ENCODE assay signal across 16 cellular contexts in the genomic region with DNA sequence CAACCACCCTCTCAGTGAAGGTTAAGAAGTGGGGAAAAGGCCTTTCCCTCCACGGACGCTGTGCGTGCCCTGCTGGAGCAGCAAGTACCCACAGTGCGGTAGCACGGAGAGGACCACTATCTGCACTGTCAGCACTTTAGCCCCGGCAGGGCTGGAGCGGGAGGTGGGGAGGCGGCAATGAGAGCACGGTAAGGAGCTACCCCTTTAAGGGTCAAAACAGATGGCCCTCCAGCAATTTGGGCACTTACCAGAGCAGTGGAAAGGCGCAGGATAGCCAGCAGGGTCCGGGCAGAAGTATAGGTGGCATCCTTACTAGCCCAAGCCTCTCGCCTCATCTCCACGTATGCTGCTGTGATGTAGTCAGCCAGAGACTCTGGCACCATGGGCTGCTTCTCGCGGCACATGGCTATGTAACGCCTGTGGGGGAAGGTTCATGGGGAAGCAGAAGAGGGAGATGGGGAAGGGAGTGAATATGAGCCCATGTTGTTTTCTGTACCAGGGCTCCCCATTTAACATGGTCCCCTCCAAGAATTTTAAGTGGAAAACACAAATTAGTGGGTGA. TPM values are rescaled to one million over a fixed set of nuclear protein-coding genes. Genes with fewer than 3 reads are reported as not detected.
DNase-seq lines count a peak whose midpoint lies in the region; ATAC-seq and TF ChIP-seq lines count a peak whose summit lies in the region.
"Had no signal": no experiment of that assay in that cellular context is flagged by ENCODE, and none has a peak within 500 bp of the region (broad histone marks: within the 10 kb centered on the region; RNA-seq: fewer than 3 reads in every experiment).

No MANE protein-coding gene starts in this region.

- 56 to 68% (median 57%) methylated on average over 16 of the region's 16 CpGs for WGBS in psoas muscle, 3 donors

- peak overlapping the region; percentile 17 for H3K27ac Mint-ChIP-seq in activated CD8-positive, alpha-beta memory T cell treated with anti-CD3 and anti-CD28 coated beads, Interleukin-2, amount 10 ng/mL, durations not matched to agents 7 days and 5 days
- no peak overlapping the region for H3K27ac Mint-ChIP-seq in activated CD8-positive, alpha-beta T cell treated with anti-CD3 and anti-CD28 coated beads for 36 hours

- H3K4me3 Mint-ChIP-seq in activated CD8-positive, alpha-beta memory T cell treated with anti-CD3 and anti-CD28 coated beads, Interleukin-2, amount 10 ng/mL, durations not matched to agents 7 days and 5 days: no peak overlapping the region
- H3K4me3 Mint-ChIP-seq in activated CD8-positive, alpha-beta T cell treated with anti-CD3 and anti-CD28 coated beads for 36 hours: no peak overlapping the region

- CTCF ChIA-PET in activated CD8-positive, alpha-beta memory T cell treated with anti-CD3 and anti-CD28 coated beads, Interleukin-2, amount 10 ng/mL, durations not matched to agents 7 days and 5 days (lab: Charles Lee): no interaction called here
- CTCF ChIA-PET in activated CD8-positive, alpha-beta T cell treated with anti-CD3 and anti-CD28 coated beads for 36 hours (lab: Charles Lee): interaction anchor here (1.9 kb wide), 1 partner anchor 37 kb away, joined by 4 read pairs; no protein-coding TSS in a partner anchor

- no peaks in the 10 kb centered on the region for H3K27me3 Mint-ChIP-seq in activated CD8-positive, alpha-beta memory T cell treated with anti-CD3 and anti-CD28 coated beads, Interleukin-2, amount 10 ng/mL, durations not matched to agents 7 days and 5 days
- no peaks in the 10 kb centered on the region for H3K27me3 Mint-ChIP-seq in activated CD8-positive, alpha-beta T cell treated with anti-CD3 and anti-CD28 coated beads for 36 hours

- H3K4me1 ChIP-seq in psoas muscle: peaks cover 16% of the 10 kb centered on the region

- peaks cover 75% of the 10 kb centered on the region for H3K36me3 Mint-ChIP-seq in activated CD8-positive, alpha-beta memory T cell treated with anti-CD3 and anti-CD28 coated beads, Interleukin-2, amount 10 ng/mL, durations not matched to agents 7 days and 5 days
- peaks cover 73% of the 10 kb centered on the region for H3K36me3 Mint-ChIP-seq in activated CD8-positive, alpha-beta T cell treated with anti-CD3 and anti-CD28 coated beads for 36 hours (ENCODE audit: low read depth)

- H3K27ac ChIP-seq in WERI-Rb-1 (peak overlapping the region; percentile 46), psoas muscle (peak overlapping the region; percentile 16)
- H3K27ac ChIP-seq: adrenal gland, coronary artery, pancreas, upper lobe of left lung had no signal

- TF ChIP-seq CTCF in WERI-Rb-1 (IDR thresholded peaks at IDR 0.05; ENCODE audit: low read depth, low read length) (no peak), psoas muscle (IDR thresholded peaks at IDR 0.05) (no peak)
- no peak for TF ChIP-seq CTCF in activated CD8-positive, alpha-beta T cell treated with anti-CD3 and anti-CD28 coated beads for 36 hours (IDR thresholded peaks at IDR 0.05)

- H3K4me1 Mint-ChIP-seq in activated CD8-positive, alpha-beta memory T cell treated with anti-CD3 and anti-CD28 coated beads, Interleukin-2, amount 10 ng/mL, durations not matched to agents 7 days and 5 days: peaks cover 63% of the 10 kb centered on the region
- H3K4me1 Mint-ChIP-seq in activated CD8-positive, alpha-beta T cell treated with anti-CD3 and anti-CD28 coated beads for 36 hours (ENCODE audit: low read depth): peaks cover 53% of the 10 kb centered on the region

- no peaks in the 10 kb centered on the region for H3K9me3 Mint-ChIP-seq in activated CD8-positive, alpha-beta memory T cell treated with anti-CD3 and anti-CD28 coated beads, Interleukin-2, amount 10 ng/mL, durations not matched to agents 7 days and 5 days (ENCODE audit: low read depth)
- H3K9me3 Mint-ChIP-seq in activated CD8-positive, alpha-beta T cell treated with anti-CD3 and anti-CD28 coated beads for 36 hours: no peaks in the 10 kb centered on the region

- intact Hi-C loops in psoas muscle (cut with DNase I): loop anchor here in 1 of 2 donors (5.0 kb wide), 1 partner anchor 33 kb away; the partner anchor contains the start of gene MBLAC1
- intact Hi-C loops in activated CD8-positive, alpha-beta T cell treated with anti-CD3 and anti-CD28 coated beads for 36 hours (cut with micrococcal nuclease): no loop called here

- no peak for DNase-seq in activated CD8-positive, alpha-beta memory T cell treated with anti-CD3 and anti-CD28 coated beads, Interleukin-2, amount 10 ng/mL, durations not matched to agents 7 days and 5 days
- DNase-seq in activated CD8-positive, alpha-beta memory T cell treated with anti-CD3 and anti-CD28 coated beads, Interleukin-2, amount 50 U/mL, for 48 hours: no peak
- no peak for DNase-seq in WERI-Rb-1
- no peak for DNase-seq in psoas muscle
- no peak for DNase-seq in SIG-M5 treated with dmso at 0.1 percent for 504 hours (lab: John Stamatoyannopoulos, UW; ENCODE audit: unreplicated experiment)
- DNase-seq in activated CD8-positive, alpha-beta T cell treated with anti-CD3 and anti-CD28 coated beads for 36 hours: no peak
- DNase-seq: adrenal gland; DMS153; mesendoderm; NCI-H187; NCI-H748 treated with DMSO at 0.1 percent for 48 hours; pancreas; SHP77; stimulated activated CD8-positive, alpha-beta memory T cell treated with anti-CD3 and anti-CD28 coated beads, Interleukin-4, amount 100 ng/mL, for 48 hours; upper lobe of left lung had no signal

- ATAC-seq in activated CD8-positive, alpha-beta memory T cell treated with anti-CD3 and anti-CD28 coated beads, Interleukin-2, amount 10 ng/mL, durations not matched to agents 7 days and 5 days: no peak
- no peak for ATAC-seq in psoas muscle
- ATAC-seq in activated CD8-positive, alpha-beta T cell treated with anti-CD3 and anti-CD28 coated beads for 36 hours: no peak

- no peaks in the 10 kb centered on the region for H3K9me3 ChIP-seq in WERI-Rb-1 (ENCODE audit: severe bottlenecking)
- no peaks in the 10 kb centered on the region for H3K9me3 ChIP-seq in psoas muscle
- H3K9me3 ChIP-seq: adrenal gland, pancreas, upper lobe of left lung had no signal

- POLR2A ChIA-PET in activated CD8-positive, alpha-beta T cell treated with anti-CD3 and anti-CD28 coated beads for 36 hours (lab: Charles Lee): interaction anchor here (1.0 to 6.7 kb wide), 6 partner anchors 9 to 529 kb away, joined by 3 to 187 read pairs (median 5); partner anchors contain the start of genes AP4M1 and MCM7

- H3K36me3 ChIP-seq in WERI-Rb-1: peaks cover 98% of the 10 kb centered on the region
- peaks cover 12 to 90% of the 10 kb centered on the region in 2 donors for H3K36me3 ChIP-seq in psoas muscle (ENCODE audit: insufficient read depth in 1 of 2, low read depth in 1 of 2)

- H3K27me3 ChIP-seq in WERI-Rb-1 (ENCODE audit: insufficient read depth, low read depth, severe bottlenecking): no peaks in the 10 kb centered on the region
- H3K27me3 ChIP-seq in psoas muscle (ENCODE audit: insufficient read depth in 3 of 3, low read length in 2 of 3): no peaks in the 10 kb centered on the region
- H3K27me3 ChIP-seq: adrenal gland, pancreas, upper lobe of left lung had no signal

- H3K4me3 ChIP-seq in WERI-Rb-1 (ENCODE audit: low read depth, low read length) (no peak overlapping the region), psoas muscle (no peak overlapping the region)
- H3K4me3 ChIP-seq: adrenal gland, coronary artery, pancreas, upper lobe of left lung had no signal

RNA-seq across cellular contexts. Expression of gene COPS6, which starts 5.2 kb away (rescaled TPM):
- total RNA-seq in activated CD8-positive, alpha-beta memory T cell treated with anti-CD3 and anti-CD28 coated beads, Interleukin-2, amount 10 ng/mL, durations not matched to agents 7 days and 5 days: 10 to 100 TPM; 81.2 to 90.8 TPM
- total RNA-seq in psoas muscle: 100 to 1,000 TPM in 3 of 4 donors, 10 to 100 TPM in 1; 82.9 to 130 (median 111) TPM
- polyA plus RNA-seq in psoas muscle: 100 to 1,000 TPM; 104 to 145 (median 126) TPM
- 10 to 100 TPM; 81.3 to 86.3 TPM for total RNA-seq in activated CD8-positive, alpha-beta T cell treated with anti-CD3 and anti-CD28 coated beads for 36 hours

RNA-seq across cellular contexts. Expression of gene MCM7, which starts 7.2 kb away (rescaled TPM):
- total RNA-seq in activated CD8-positive, alpha-beta memory T cell treated with anti-CD3 and anti-CD28 coated beads, Interleukin-2, amount 10 ng/mL, durations not matched to agents 7 days and 5 days: 100 to 1,000 TPM; 405 to 409 TPM
- total RNA-seq in psoas muscle: 10 to 100 TPM; 24.6 to 34.0 (median 30.6) TPM
- polyA plus RNA-seq in psoas muscle: 10 to 100 TPM; 33.3 to 40.6 (median 33.8) TPM
- total RNA-seq in activated CD8-positive, alpha-beta T cell treated with anti-CD3 and anti-CD28 coated beads for 36 hours: 100 to 1,000 TPM; 456 to 476 TPM

RNA-seq across cellular contexts. Expression of gene AP4M1, which starts 7.4 kb away (rescaled TPM):
- total RNA-seq in activated CD8-positive, alpha-beta memory T cell treated with anti-CD3 and anti-CD28 coated beads, Interleukin-2, amount 10 ng/mL, durations not matched to agents 7 days and 5 days: 10 to 100 TPM in 1 of 2 experiments, 1 to 10 TPM in 1; 9.9 to 10.6 TPM
- total RNA-seq in psoas muscle: 10 to 100 TPM in 2 of 4 donors, 1 to 10 TPM in 2; 8.8 to 12.9 (median 10.8) TPM
- polyA plus RNA-seq in psoas muscle: 10 to 100 TPM; 10.9 to 19.2 (median 14.5) TPM
- 10 to 100 TPM in 1 of 2 experiments, 1 to 10 TPM in 1; 9.8 to 10.9 TPM for total RNA-seq in activated CD8-positive, alpha-beta T cell treated with anti-CD3 and anti-CD28 coated beads for 36 hours

RNA-seq across cellular contexts. Expression of gene ZNF3, which starts 12.5 kb away (rescaled TPM):
- total RNA-seq in activated CD8-positive, alpha-beta memory T cell treated with anti-CD3 and anti-CD28 coated beads, Interleukin-2, amount 10 ng/mL, durations not matched to agents 7 days and 5 days: 10 to 100 TPM; 21.2 to 24.1 TPM
- total RNA-seq in psoas muscle: 10 to 100 TPM; 14.6 to 23.8 (median 17.1) TPM
- 10 to 100 TPM; 11.2 to 26.4 (median 15.1) TPM for polyA plus RNA-seq in psoas muscle
- 10 to 100 TPM; 16.4 to 18.9 TPM for total RNA-seq in activated CD8-positive, alpha-beta T cell treated with anti-CD3 and anti-CD28 coated beads for 36 hours

RNA-seq across cellular contexts. Expression of gene TAF6, which starts 25.2 kb away (rescaled TPM):
- 10 to 100 TPM; 70.4 to 71.4 TPM for total RNA-seq in activated CD8-positive, alpha-beta memory T cell treated with anti-CD3 and anti-CD28 coated beads, Interleukin-2, amount 10 ng/mL, durations not matched to agents 7 days and 5 days
- 10 to 100 TPM; 26.8 to 40.5 (median 31.7) TPM for total RNA-seq in psoas muscle
- 10 to 100 TPM; 31.4 to 58.4 (median 34.8) TPM for polyA plus RNA-seq in psoas muscle
- 10 to 100 TPM; 48.6 to 55.3 TPM for total RNA-seq in activated CD8-positive, alpha-beta T cell treated with anti-CD3 and anti-CD28 coated beads for 36 hours

Comparison
In these comparisons a context has a peak if more than half of its experiments do, and no peak if none do; other contexts are left out.
1. RNA of gene MCM7, which starts 7.2 kb away (total RNA-seq): 456 to 476 TPM in activated CD8-positive, alpha-beta T cell treated with anti-CD3 and anti-CD28 coated beads for 36 hours and 405 to 409 TPM in activated CD8-positive, alpha-beta memory T cell treated with anti-CD3 and anti-CD28 coated beads, Interleukin-2, amount 10 ng/mL, durations not matched to agents 7 days and 5 days; 24.6 to 34.0 TPM in psoas muscle; every median in the first group is over 10 times any median in the second.